Comparison of ENCODE assay signal across 8 cellular contexts in the genomic region with DNA sequence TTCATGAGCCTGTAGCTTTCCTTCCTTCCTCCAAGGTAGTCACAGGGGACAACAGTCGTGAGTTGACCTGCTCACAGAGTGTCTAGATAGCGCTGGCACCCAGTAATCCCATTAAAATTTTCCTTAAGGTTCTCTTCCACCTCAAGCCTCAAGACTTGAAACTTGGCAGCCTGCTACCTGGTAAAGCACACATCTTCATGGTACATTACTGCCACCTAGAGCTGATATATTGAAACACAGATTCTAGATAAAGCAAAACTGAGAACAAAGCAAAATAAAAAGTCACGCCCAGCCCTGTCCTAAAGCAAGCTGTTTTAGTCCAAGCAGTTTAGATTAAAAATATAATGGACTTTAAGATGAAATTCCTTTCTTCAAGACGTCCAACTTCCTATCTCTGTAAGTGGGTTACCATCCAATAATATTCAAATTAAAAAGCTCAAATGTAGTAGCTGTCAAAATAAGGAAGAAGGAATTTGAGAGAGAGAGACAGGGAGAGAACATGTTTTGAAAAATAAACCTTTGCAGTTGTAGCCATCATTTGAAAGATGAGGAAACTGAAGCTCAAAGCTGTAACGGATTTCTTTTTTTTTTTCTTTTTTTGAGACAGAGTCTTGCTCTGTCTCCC. TPM values are rescaled to one million over a fixed set of nuclear protein-coding genes. Genes with fewer than 3 reads are reported as not detected.
DNase-seq lines count a peak whose midpoint lies in the region; ATAC-seq, FAIRE-seq and TF ChIP-seq lines count a peak whose summit lies in the region.

No MANE protein-coding gene starts in this region.

- no peak overlapping the region for H3K4me2 ChIP-seq in K562 (ENCODE audit: insufficient read depth, low read length)

- H4K20me1 ChIP-seq in K562 (replicated peaks; ENCODE audit: control insufficient read depth, insufficient read depth, low read length), result no peaks in the 10 kb centered on the region

- H3K27me3 ChIP-seq in K562 (ENCODE audit: control insufficient read depth in 2 of 2, insufficient read depth in 2 of 2, low read length in 2 of 2) (no peaks in the 10 kb centered on the region), spleen (replicated peaks in 1 of 7) (peaks cover 0 to 9% (median 0%) of the 10 kb centered on the region in 7 donors)

- no peaks in the 10 kb centered on the region for H3K4me1 ChIP-seq in K562 (replicated peaks in 1 of 2; ENCODE audit: control insufficient read depth in 2 of 2, insufficient read depth in 2 of 2, low read length in 2 of 2)
- peaks cover 0 to 13% (median 4%) of the 10 kb centered on the region in 6 donors for H3K4me1 ChIP-seq in spleen

- H3K9me3 ChIP-seq in K562 (replicated peaks; ENCODE audit: control insufficient read depth, insufficient read depth, low read depth, low read length) (no peaks in the 10 kb centered on the region), spleen (peaks cover 0 to 13% (median 4%) of the 10 kb centered on the region in 8 donors)

- TF ChIP-seq RAD21 in K562 (CRISPR knock-in tag; conservative IDR thresholded peaks at IDR 0.05 in 1 of 2, IDR thresholded peaks at IDR 0.05 in 1 of 2), result peak; percentile 96 to 98

- BruUV-seq in K562 (replicated peaks; lab: Mats Ljungman, UMichigan), result no TSS peak

- peak overlapping the region; percentile 61 for H2AFZ ChIP-seq in K562 (ENCODE audit: low read depth, low read length)

- TF ChIP-seq CTCF in K562 (IDR thresholded peaks at IDR 0.05 in 2 of 3, conservative IDR thresholded peaks at IDR 0.05 in 1 of 3; ENCODE audit: insufficient read depth in 2 of 3, low read depth in 1 of 3, low read length in 3 of 3) (peak; percentile 77 to 92 (median 79)), spleen (IDR thresholded peaks at IDR 0.05 in 8 of 11, conservative IDR thresholded peaks at IDR 0.05 in 3 of 11) (peak; percentile 32 to 74 (median 65))

- intact Hi-C loops in K562 (cut with micrococcal nuclease) (loop anchor here (1.0 to 5.0 kb wide), 3 partner anchors 158 to 730 kb away; no protein-coding TSS in a partner anchor), spleen (cut with DNase I; ENCODE audit: low total_unique reads) (loop anchor here (5.0 to 10.0 kb wide), 2 partner anchors 155 to 272 kb away; no protein-coding TSS in a partner anchor)

- POLR2A ChIA-PET in K562 (lab: Yijun Ruan, JAX), result interaction anchor here (0.6 to 1.2 kb wide), 9 partner anchors 8 to 270 kb away, joined by 3 to 8 read pairs (median 4); a partner anchor contains a TSS

- ATAC-seq in HG03571 (IDR thresholded peaks at IDR 0.05; ENCODE audit: unreplicated experiment) (peak; percentile 78), K562 (peak; percentile 94), HG02798 (IDR thresholded peaks at IDR 0.05; ENCODE audit: poor library complexity, unreplicated experiment) (no peak)

- TF ChIP-seq EP300 in K562 (IDR thresholded peaks at IDR 0.05; ENCODE audit: low read length), result no peak

- WGBS in K562 (ENCODE audit: insufficient coverage, low coverage, missing lambda C conversion rate), result 2% methylated on average over 5 of the region's 5 CpGs
- 4 to 11% (median 6%) methylated on average over 5 of the region's 5 CpGs for WGBS in spleen, 5 donors

- CTCF ChIA-PET in K562 (lab: Yijun Ruan, JAX; ENCODE audit: low intra/inter-chr PET ratio), result interaction anchor here (0.6 to 3.2 kb wide), 11 partner anchors 20 to 732 kb away, joined by 3 to 34 read pairs (median 5); no protein-coding TSS in a partner anchor

- H3K36me3 ChIP-seq in K562 (ENCODE audit: control insufficient read depth, insufficient read depth, low read length) (no peaks in the 10 kb centered on the region), spleen (no peaks in the 10 kb centered on the region)

- no peak for TF ChIP-seq POLR2A in K562 (conservative IDR thresholded peaks at IDR 0.05)
- no peak for TF ChIP-seq POLR2A in spleen (IDR thresholded peaks at IDR 0.05)

- H3K79me2 ChIP-seq in K562 (ENCODE audit: control insufficient read depth, insufficient read depth, low read length), result no peaks in the 10 kb centered on the region

- no peak overlapping the region for H3K9ac ChIP-seq in K562 (ENCODE audit: insufficient read depth in 1 of 2, low read depth in 2 of 2, low read length in 2 of 2)

- in situ Hi-C loops in K562 (cut with MboI), result loop anchor here (5.0 kb wide), 1 partner anchor 265 kb away; no protein-coding TSS in a partner anchor

- H3K27ac ChIP-seq in K562 (ENCODE audit: extremely low read depth, low read depth, low read length) (no peak overlapping the region), spleen (no peak overlapping the region)

- DNase-seq in GM03348 (ENCODE audit: low spot score), result peak; percentile 79
- peak; percentile 64 for DNase-seq in NCI-H774 (lab: John Stamatoyannopoulos, UW)
- DNase-seq in K562 (ENCODE audit: extremely low read depth in 1 of 4, low spot score in 3 of 4), result peak; percentile 69 to 83 (median 74)
- DNase-seq in iPS DF 4.7 (ENCODE audit: extremely low read depth, low spot score), result peak; percentile 44
- no peak for DNase-seq in spleen

- FAIRE-seq in A204.1 (lab: Jason Lieb, UNC) (peak; percentile 89), K562 (lab: Jason Lieb, UNC) (peak; percentile 90)

- H3K9me1 ChIP-seq in K562 (ENCODE audit: control insufficient read depth, insufficient read depth, low read length), result no peaks in the 10 kb centered on the region

- H3K4me3 ChIP-seq in K562, result no peak overlapping the region
- no peak overlapping the region for H3K4me3 ChIP-seq in spleen

TF ChIP-seq in K562, 482 proteins besides CTCF, POLR2A, EP300 and RAD21 (continues in another document):
- TF ChIP-seq SMC3 (conservative IDR thresholded peaks at IDR 0.05; ENCODE audit: insufficient read depth, low read depth, low read length), result peak; percentile 93
- TF ChIP-seq, protein P1, sequence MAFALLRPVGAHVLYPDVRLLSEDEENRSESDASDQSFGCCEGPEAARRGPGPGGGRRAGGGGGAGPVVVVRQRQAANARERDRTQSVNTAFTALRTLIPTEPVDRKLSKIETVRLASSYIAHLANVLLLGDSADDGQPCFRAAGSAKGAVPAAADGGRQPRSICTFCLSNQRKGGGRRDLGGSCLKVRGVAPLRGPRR (CRISPR knock-in tag; IDR thresholded peaks at IDR 0.05), result no peak
- no peak for TF ChIP-seq POLR3G (IDR thresholded peaks at IDR 0.05; ENCODE audit: extremely low read depth, insufficient read length, insufficient replicate concordance)
- TF ChIP-seq TEAD1 (CRISPR knock-in tag; IDR thresholded peaks at IDR 0.05), result no peak
- TF ChIP-seq ZNF212 (CRISPR knock-in tag; IDR thresholded peaks at IDR 0.05), result no peak
- TF ChIP-seq ZNF282 (CRISPR knock-in tag; IDR thresholded peaks at IDR 0.05), result no peak
- no peak for TF ChIP-seq PRMT5 (CRISPR knock-in tag; IDR thresholded peaks at IDR 0.05)
- TF ChIP-seq CREB1 (IDR thresholded peaks at IDR 0.05), result no peak
- TF ChIP-seq CREB1 (CRISPR knock-in tag; IDR thresholded peaks at IDR 0.05), result no peak

RNA-seq across cellular contexts. Expression of a gene that starts 50.7 kb away (rescaled TPM):
- total RNA-seq in K562 (2011; cell fraction: chromatin; rRNA removed; ENCODE audit: low replicate concordance), result 2.9 and 4.0 TPM in 2 replicates
- total RNA-seq in K562 (2011; cell fraction: nucleolus; rRNA removed), result 1.4 and 1.8 TPM in 2 replicates
- 2.6 and 2.7 TPM in 2 replicates for total RNA-seq in K562 (2011; cell fraction: nucleoplasm; rRNA removed)
- total RNA-seq in K562 (2014; rRNA removed) (3.1 and 3.7 TPM in 2 replicates), K562 (2014; rRNA removed; fragmentation: Illumina TruSeq; extraction: Trizol) (3.1 and 3.3 TPM in 2 replicates), K562 (2015; rRNA removed; fragmentation: Illumina TruSeq; extraction: Trizol) (3.8 and 4.3 TPM in 2 replicates), K562 (2021) (3.2 and 3.4 TPM in 2 replicates), spleen (10 to 100 TPM; 11.7 to 51.5 (median 15.0) TPM)
- polyA plus RNA-seq in K562 (2011; rRNA removed) (1.5 and 2.5 TPM in 2 replicates), K562 (2014; fragmentation: Illumina TruSeq; extraction: Trizol) (3.3 and 3.6 TPM in 2 replicates), K562 (2014; fragmentation: Nextera tagmentation; extraction: Ambion mirVana) (1 to 10 TPM; 3.6 to 4.1 TPM), K562 (2014; rRNA removed) (2.6 and 2.8 TPM in 2 replicates), spleen (10 to 100 TPM; 25.6 to 36.8 (median 32.6) TPM)
- polyA plus RNA-seq in K562 (2011; cell fraction: cytosol; rRNA removed), result 1.1 and 1.2 TPM in 2 replicates
- 1.1 and 1.2 TPM in 2 replicates for polyA plus RNA-seq in K562 (2011; cell fraction: nucleus; rRNA removed)
- polyA plus RNA-seq in K562 (2012), result 3.6 and 4.1 TPM in 2 replicates
- polyA minus RNA-seq in K562 (2011; rRNA and poly(A)+ RNA removed), result 1.8 and 2.0 TPM in 2 replicates
- polyA minus RNA-seq in K562 (2011; cell fraction: cytosol; rRNA and poly(A)+ RNA removed), result 0.48 and 0.91 TPM in 2 replicates
- polyA minus RNA-seq in K562 (2011; cell fraction: nucleus; rRNA and poly(A)+ RNA removed), result 0.67 and 0.78 TPM in 2 replicates
